1 cellular context compared by ENCODE assay signal in the genomic region with DNA sequence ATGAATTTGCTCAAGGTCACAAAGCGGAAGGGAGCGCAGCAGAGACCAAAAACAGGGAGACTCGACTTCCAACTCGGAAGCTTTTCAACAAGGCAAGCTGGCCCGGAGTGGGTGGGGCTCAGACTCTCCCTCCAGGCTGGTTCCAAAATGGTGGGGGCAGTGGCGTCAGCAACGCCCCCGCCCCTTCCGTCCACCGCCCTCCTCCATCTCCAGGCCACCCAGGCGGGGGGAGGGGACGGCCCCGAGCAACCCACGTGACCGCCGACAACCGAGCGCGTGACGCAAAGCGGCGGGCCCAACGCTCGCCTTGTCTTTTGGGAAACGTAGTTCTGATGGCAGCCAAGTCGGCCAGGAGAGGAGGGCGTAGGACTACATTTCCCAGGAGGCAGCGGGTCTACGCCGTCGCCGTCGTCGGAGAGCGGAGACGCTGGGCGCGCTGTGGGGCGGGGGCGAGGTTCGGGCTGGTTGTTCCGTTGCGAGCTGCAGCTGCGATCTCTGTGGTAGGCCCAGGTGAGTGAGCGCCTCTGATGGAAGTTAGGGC.
A peak's percentile ranks its signal among the peaks of the same experiment; 100 is the strongest.
TF ChIP-seq lines count a peak whose summit lies in the region.

A gene with protein sequence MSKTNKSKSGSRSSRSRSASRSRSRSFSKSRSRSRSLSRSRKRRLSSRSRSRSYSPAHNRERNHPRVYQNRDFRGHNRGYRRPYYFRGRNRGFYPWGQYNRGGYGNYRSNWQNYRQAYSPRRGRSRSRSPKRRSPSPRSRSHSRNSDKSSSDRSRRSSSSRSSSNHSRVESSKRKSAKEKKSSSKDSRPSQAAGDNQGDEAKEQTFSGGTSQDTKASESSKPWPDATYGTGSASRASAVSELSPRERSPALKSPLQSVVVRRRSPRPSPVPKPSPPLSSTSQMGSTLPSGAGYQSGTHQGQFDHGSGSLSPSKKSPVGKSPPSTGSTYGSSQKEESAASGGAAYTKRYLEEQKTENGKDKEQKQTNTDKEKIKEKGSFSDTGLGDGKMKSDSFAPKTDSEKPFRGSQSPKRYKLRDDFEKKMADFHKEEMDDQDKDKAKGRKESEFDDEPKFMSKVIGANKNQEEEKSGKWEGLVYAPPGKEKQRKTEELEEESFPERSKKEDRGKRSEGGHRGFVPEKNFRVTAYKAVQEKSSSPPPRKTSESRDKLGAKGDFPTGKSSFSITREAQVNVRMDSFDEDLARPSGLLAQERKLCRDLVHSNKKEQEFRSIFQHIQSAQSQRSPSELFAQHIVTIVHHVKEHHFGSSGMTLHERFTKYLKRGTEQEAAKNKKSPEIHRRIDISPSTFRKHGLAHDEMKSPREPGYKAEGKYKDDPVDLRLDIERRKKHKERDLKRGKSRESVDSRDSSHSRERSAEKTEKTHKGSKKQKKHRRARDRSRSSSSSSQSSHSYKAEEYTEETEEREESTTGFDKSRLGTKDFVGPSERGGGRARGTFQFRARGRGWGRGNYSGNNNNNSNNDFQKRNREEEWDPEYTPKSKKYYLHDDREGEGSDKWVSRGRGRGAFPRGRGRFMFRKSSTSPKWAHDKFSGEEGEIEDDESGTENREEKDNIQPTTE (plus strand): TSS at position 448 of the 541 bp plus-strand sequence. CDS start 58,121 bp downstream, outside the sequence.

TF ChIP-seq in HCT116, 20 proteins besides CTCF, POLR2A, EP300 and RAD21 (continued from another document):
- TF ChIP-seq POLR2AphosphoS5 (IDR thresholded peaks at IDR 0.05; ENCODE audit: low read depth, low read length) (peak; percentile 95), CBX3 (IDR thresholded peaks at IDR 0.05; ENCODE audit: low read depth) (peak; percentile 86; the same call in 1 of the 2 replicates), YY1 (IDR thresholded peaks at IDR 0.05; ENCODE audit: extremely low read depth, insufficient replicate concordance, low read depth, low read length) (peak; percentile 86), EGR1 (IDR thresholded peaks at IDR 0.05; ENCODE audit: low read depth) (peak; percentile 97), SIN3A (IDR thresholded peaks at IDR 0.05; ENCODE audit: low read depth) (peak; percentile 81), SRF (IDR thresholded peaks at IDR 0.05; ENCODE audit: low read depth) (peak; percentile 33; the same call in 1 of the 2 replicates)
